25 cellular contexts compared by ENCODE assay signal in the genomic region with DNA sequence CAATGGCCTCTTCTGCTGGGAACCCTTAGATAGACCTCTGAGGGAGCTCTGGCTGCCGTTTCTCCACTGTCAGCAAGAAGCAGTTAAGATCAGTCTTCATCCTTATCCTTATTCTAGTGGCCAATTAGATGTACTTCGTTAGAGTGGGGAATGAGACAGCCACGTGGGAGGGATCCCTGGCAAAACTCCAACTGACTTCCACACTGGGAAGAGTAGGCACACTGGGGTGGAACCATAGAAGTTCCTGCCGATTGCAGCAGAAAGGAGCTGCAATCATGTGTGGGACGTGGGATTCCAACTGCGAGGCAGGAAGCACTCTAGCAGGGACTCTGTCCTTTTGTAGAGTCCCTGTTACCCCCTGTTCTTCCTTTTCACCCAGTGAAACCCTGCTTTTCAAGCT.
"Had no signal": no experiment of that assay in that cellular context is flagged by ENCODE, and none has a peak within 500 bp of the region (broad histone marks: within the 10 kb centered on the region; RNA-seq: fewer than 3 reads in every experiment).

No MANE protein-coding gene starts in this region.

- H3K27ac ChIP-seq: Peyer's patch, SJCRH30 had no signal

- H3K27me3 ChIP-seq: MG63, Peyer's patch, SJCRH30 had no signal

- H3K4me1 ChIP-seq: Peyer's patch had no signal

- H3K9me3 ChIP-seq: MG63, Peyer's patch had no signal

- ATAC-seq: HepG2, PC-3, Right ventricle myocardium inferior had no signal

- DNase-seq: IMR-90; Karpas-422; KG1; MG63; NCI-H1092; NCI-H1105 treated with DMSO at 0.1 percent for 48 hours; NCI-H1417 treated with DMSO at 0.1 percent for 48 hours; NCI-H146; NCI-H1694 treated with DMSO at 0.1 percent for 48 hours; NCI-H1930; NCI-H2081; NCI-H2107; NCI-H2171 treated with DMSO at 0.1 percent for 48 hours; NCI-H345; NCI-H446 treated with DMSO at 0.1 percent for 48 hours; NCI-H510A treated with DMSO at 0.1 percent for 48 hours; NCI-H526; NCI-H774; NK-92 treated with Interleukin-12 subunit alpha and Interleukin-12 subunit beta, amount 100 ng/mL, for 24 hours; PC-3; Peyer's patch; SHP77 treated with DMSO at 0.1 percent for 48 hours; SJCRH30 had no signal

- H3K4me3 ChIP-seq: MG63, Peyer's patch, SJCRH30 had no signal

- H3K36me3 ChIP-seq: MG63, Peyer's patch, SJCRH30 had no signal
